In the genomic region with DNA sequence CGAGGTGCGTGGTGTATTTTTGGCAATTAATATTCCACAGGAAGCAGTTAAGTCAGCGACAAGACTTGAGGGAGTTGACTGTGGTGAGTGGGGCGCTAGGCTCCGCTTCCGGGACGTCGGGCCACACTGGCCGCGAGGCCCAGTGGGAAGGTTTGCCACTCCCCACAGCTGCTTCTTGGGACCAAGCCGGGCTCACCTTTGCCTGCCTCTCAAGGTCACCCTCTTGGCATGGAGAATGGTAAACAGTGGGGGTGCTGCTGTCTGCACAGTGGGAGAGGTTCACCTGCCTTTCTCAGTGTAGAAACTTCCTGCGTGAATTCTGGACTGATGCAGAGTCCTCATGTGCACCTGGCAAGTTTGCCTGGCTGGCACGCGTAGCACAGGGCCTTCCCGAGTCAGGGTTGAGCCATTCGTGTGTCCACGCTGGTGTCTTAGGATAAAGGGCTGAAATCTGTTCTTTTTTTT, we compare ENCODE assay signal across 20 cellular contexts. TPM values are rescaled to one million over a fixed set of nuclear protein-coding genes. Genes with fewer than 3 reads are reported as not detected.
DNase-seq lines count a peak whose midpoint lies in the region; ATAC-seq, FAIRE-seq and TF ChIP-seq lines count a peak whose summit lies in the region.
"Had no signal": no experiment of that assay in that cellular context is flagged by ENCODE, and none has a peak within 500 bp of the region (broad histone marks: within the 10 kb centered on the region; RNA-seq: fewer than 3 reads in every experiment).

No MANE protein-coding gene starts in this region.

- H3K9me3 ChIP-seq in lower lobe of right lung = no peaks in the 10 kb centered on the region
- H3K9me3 ChIP-seq: gastroesophageal sphincter had no signal

- no peaks in the 10 kb centered on the region for H3K36me3 Mint-ChIP-seq in activated CD8-positive, alpha-beta T cell treated with anti-CD3 and anti-CD28 coated beads for 36 hours (ENCODE audit: low read depth)
- H3K36me3 Mint-ChIP-seq in type B pancreatic cell = no peaks in the 10 kb centered on the region

- peaks cover 25% of the 10 kb centered on the region for H3K4me1 Mint-ChIP-seq in activated CD8-positive, alpha-beta T cell treated with anti-CD3 and anti-CD28 coated beads for 36 hours (ENCODE audit: low read depth)
- peaks cover 13% of the 10 kb centered on the region for H3K4me1 Mint-ChIP-seq in type B pancreatic cell (ENCODE audit: unreplicated experiment)

- H3K27ac ChIP-seq in lower lobe of right lung = no peak overlapping the region
- H3K27ac ChIP-seq: gastroesophageal sphincter had no signal

- H3K4me1 ChIP-seq in lower lobe of right lung = peaks cover 39% of the 10 kb centered on the region

- POLR2A ChIA-PET in activated CD8-positive, alpha-beta T cell treated with anti-CD3 and anti-CD28 coated beads for 36 hours (lab: Charles Lee) = no interaction called here

- intact Hi-C loops in activated CD8-positive, alpha-beta T cell treated with anti-CD3 and anti-CD28 coated beads for 36 hours (cut with micrococcal nuclease) = no loop called here
- intact Hi-C loops in lower lobe of right lung (cut with DNase I) = no loop called here

- TF ChIP-seq CTCF in activated CD8-positive, alpha-beta T cell treated with anti-CD3 and anti-CD28 coated beads for 36 hours (IDR thresholded peaks at IDR 0.05) = no peak
- TF ChIP-seq CTCF in lower lobe of right lung (IDR thresholded peaks at IDR 0.05) (no peak), type B pancreatic cell (conservative IDR thresholded peaks at IDR 0.05) (no peak)

- H3K4me3 Mint-ChIP-seq in activated CD8-positive, alpha-beta T cell treated with anti-CD3 and anti-CD28 coated beads for 36 hours = no peak overlapping the region
- H3K4me3 Mint-ChIP-seq in type B pancreatic cell = no peak overlapping the region
- H3K4me3 Mint-ChIP-seq: activated CD4-positive, alpha-beta T cell treated with anti-CD3 and anti-CD28 coated beads for 36 hours; CD4-positive, alpha-beta T cell; HFFc6; T-helper 17 cell had no signal

- DNase-seq in NCI-H2196 (lab: John Stamatoyannopoulos, UW; ENCODE audit: unreplicated experiment) = peak; percentile 12
- no peak for DNase-seq in NCI-H2196 treated with DMSO at 0.1 percent for 48 hours (lab: John Stamatoyannopoulos, UW; ENCODE audit: unreplicated experiment)
- no peak for DNase-seq in activated CD8-positive, alpha-beta T cell treated with anti-CD3 and anti-CD28 coated beads for 36 hours
- DNase-seq in lower lobe of right lung = no peak
- DNase-seq in type B pancreatic cell (ENCODE audit: extremely low spot score, unreplicated experiment) = no peak
- no peak for DNase-seq in central memory CD4-positive, alpha-beta T cell
- DNase-seq in frontal cortex (ENCODE audit: low spot score in 2 of 2) = no peak
- DNase-seq: activated CD4-positive, alpha-beta T cell treated with anti-CD3 and anti-CD28 coated beads for 36 hours; CD4-positive, alpha-beta T cell; HFFc6; NCI-H1436 treated with DMSO at 0.1 percent for 48 hours; NCI-H82; T-helper 17 cell had no signal

- H3K9me3 Mint-ChIP-seq in activated CD8-positive, alpha-beta T cell treated with anti-CD3 and anti-CD28 coated beads for 36 hours = no peaks in the 10 kb centered on the region
- no peaks in the 10 kb centered on the region for H3K9me3 Mint-ChIP-seq in type B pancreatic cell
- H3K9me3 Mint-ChIP-seq: CD4-positive, alpha-beta T cell; HFFc6 had no signal

- FAIRE-seq in frontal cortex (lab: Jason Lieb, UNC) = no peak
- FAIRE-seq: A204.1, endothelial cell of umbilical vein, GM12892, K562 had no signal

- CTCF ChIA-PET in activated CD8-positive, alpha-beta T cell treated with anti-CD3 and anti-CD28 coated beads for 36 hours (lab: Charles Lee) = interaction anchor here (0.8 kb wide), 1 partner anchor 70 kb away, joined by 3 read pairs; no protein-coding TSS in a partner anchor

- H3K4me3 ChIP-seq in lower lobe of right lung = no peak overlapping the region
- H3K4me3 ChIP-seq: gastroesophageal sphincter, K562 had no signal

- H3K27me3 Mint-ChIP-seq in activated CD8-positive, alpha-beta T cell treated with anti-CD3 and anti-CD28 coated beads for 36 hours = no peaks in the 10 kb centered on the region
- no peaks in the 10 kb centered on the region for H3K27me3 Mint-ChIP-seq in type B pancreatic cell
- H3K27me3 Mint-ChIP-seq: activated CD4-positive, alpha-beta T cell treated with anti-CD3 and anti-CD28 coated beads for 36 hours; CD4-positive, alpha-beta T cell; T-helper 17 cell had no signal

- no peaks in the 10 kb centered on the region for H3K27me3 ChIP-seq in lower lobe of right lung (ENCODE audit: low read depth)
- H3K27me3 ChIP-seq: gastroesophageal sphincter had no signal

- ATAC-seq in activated CD8-positive, alpha-beta T cell treated with anti-CD3 and anti-CD28 coated beads for 36 hours = peak; percentile 39
- ATAC-seq in lower lobe of right lung = peak; percentile 16 to 39
- no peak for ATAC-seq in GM21786 (IDR thresholded peaks at IDR 0.05; ENCODE audit: unreplicated experiment)
- ATAC-seq: activated CD4-positive, alpha-beta T cell treated with anti-CD3 and anti-CD28 coated beads for 36 hours; gastroesophageal sphincter; K562; T-helper 17 cell had no signal

- H3K36me3 ChIP-seq in lower lobe of right lung = peaks cover 21% of the 10 kb centered on the region

- peak overlapping the region; percentile 34 for H3K27ac Mint-ChIP-seq in activated CD8-positive, alpha-beta T cell treated with anti-CD3 and anti-CD28 coated beads for 36 hours
- H3K27ac Mint-ChIP-seq in type B pancreatic cell = peak overlapping the region; percentile 67
- H3K27ac Mint-ChIP-seq: activated CD4-positive, alpha-beta T cell treated with anti-CD3 and anti-CD28 coated beads for 36 hours; CD4-positive, alpha-beta T cell; HFFc6 had no signal

RNA-seq across cellular contexts. Expression of a gene that starts 6.4 kb away (rescaled TPM):
- total RNA-seq in activated CD8-positive, alpha-beta T cell treated with anti-CD3 and anti-CD28 coated beads for 36 hours = 10 to 100 TPM; 23.6 to 24.3 TPM
- total RNA-seq in lower lobe of right lung (56.0 TPM), type B pancreatic cell (ENCODE audit: low replicate concordance) (43.7 and 60.5 TPM in 2 replicates), frontal cortex (42.4 TPM)

RNA-seq across cellular contexts. Expression of a gene that starts 24.6 kb away (rescaled TPM):
- not detected for total RNA-seq in activated CD8-positive, alpha-beta T cell treated with anti-CD3 and anti-CD28 coated beads for 36 hours
- total RNA-seq in lower lobe of right lung (not detected), type B pancreatic cell (ENCODE audit: low replicate concordance) (0.24 and 0.53 TPM in 2 replicates), frontal cortex (0.82 TPM)
- total RNA-seq: activated CD4-positive, alpha-beta T cell treated with anti-CD3 and anti-CD28 coated beads for 36 hours; CD4-positive, alpha-beta T cell; endothelial cell of umbilical vein; gastroesophageal sphincter; HFFc6; K562; omental fat pad; T-helper 17 cell had no signal

RNA-seq across cellular contexts. Expression of a gene that starts 58.1 kb away (rescaled TPM):
- 100 to 1,000 TPM; 110 to 115 TPM for total RNA-seq in activated CD8-positive, alpha-beta T cell treated with anti-CD3 and anti-CD28 coated beads for 36 hours
- total RNA-seq in lower lobe of right lung = 63.9 TPM
- 67.2 and 71.5 TPM in 2 replicates for total RNA-seq in type B pancreatic cell (ENCODE audit: low replicate concordance)
- total RNA-seq in frontal cortex = 41.2 TPM
